ENCODE assay signal across 1 cellular context in genomic region chr1:167455786-167456446, GRCh38.
TF ChIP-seq lines count a peak whose summit lies in the region.

No MANE protein-coding gene starts in this region.

TF ChIP-seq in WTC11, 78 proteins besides CTCF, POLR2A, EP300 and RAD21 (continued from another document):
- no peak for TF ChIP-seq ZNF138 (CRISPR knock-in tag; conservative IDR thresholded peaks at IDR 0.05)
- no peak for TF ChIP-seq ZNF219 (CRISPR knock-in tag; IDR thresholded peaks at IDR 0.05; ENCODE audit: borderline replicate concordance)
